1 cellular context compared by ENCODE assay signal in genomic region chr10:74171625-74172024, GRCh38.
TF ChIP-seq lines count a peak whose summit lies in the region.

No MANE protein-coding gene starts in this region.

TF ChIP-seq in HEK293, 187 proteins besides CTCF, POLR2A, EP300 and RAD21 (continued from another document):
- no peak for TF ChIP-seq ZNF280D (tag by site-specific recombination; IDR thresholded peaks at IDR 0.05)
TF ChIP-seq in HEK293: peak in this region for 4.
